Comparison of ENCODE assay signal across 8 cellular contexts in the genomic region with DNA sequence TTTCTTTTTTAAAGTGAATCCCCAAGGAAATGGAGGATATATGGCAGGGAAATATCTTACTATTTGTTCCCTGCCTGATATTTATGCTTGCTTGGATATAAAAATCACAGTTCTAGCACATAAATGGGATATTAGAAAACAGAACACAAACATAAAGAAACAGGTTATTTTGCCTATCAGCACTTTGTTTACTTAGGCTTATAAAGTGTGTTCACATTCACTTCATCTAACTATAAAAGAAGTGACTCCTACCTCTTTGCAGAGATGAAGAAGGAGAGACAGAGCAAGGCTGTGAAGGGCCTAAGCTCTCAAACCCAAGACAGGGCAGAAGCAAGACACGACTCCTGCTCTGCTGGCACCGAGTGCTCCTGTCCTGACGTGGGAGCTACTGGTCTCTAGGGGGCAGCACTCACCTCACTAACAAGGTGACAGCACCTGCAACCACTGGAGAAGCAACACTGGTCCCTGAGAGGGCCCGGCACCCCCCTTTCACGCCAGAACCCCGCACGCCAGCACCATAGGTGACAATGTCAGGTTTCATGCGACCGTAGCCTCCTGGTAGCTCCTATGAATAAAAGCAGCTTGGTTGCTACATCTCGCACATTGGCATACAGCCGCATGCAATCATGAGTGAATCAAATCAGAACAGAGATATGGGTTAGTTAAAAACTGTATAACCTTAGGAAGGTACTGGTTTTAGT. TPM values are rescaled to one million over a fixed set of nuclear protein-coding genes. Genes with fewer than 3 reads are reported as not detected.
DNase-seq lines count a peak whose midpoint lies in the region; ATAC-seq and TF ChIP-seq lines count a peak whose summit lies in the region.

No MANE protein-coding gene starts in this region.

- H3K4me3 ChIP-seq in SJSA1, result no peak overlapping the region
- no peak overlapping the region for H3K4me3 ChIP-seq in cardiac muscle cell
- H3K4me3 ChIP-seq in gastrocnemius medialis, result no peak overlapping the region

- H3K27ac ChIP-seq in SJSA1, result no peak overlapping the region
- H3K27ac ChIP-seq in cardiac muscle cell, result no peak overlapping the region
- H3K27ac ChIP-seq in gastrocnemius medialis, result no peak overlapping the region

- peak; percentile 79 for TF ChIP-seq CTCF in cardiac muscle cell (IDR thresholded peaks at IDR 0.05; ENCODE audit: low read depth, low read length)
- peak; percentile 51 to 75 (median 57) for TF ChIP-seq CTCF in gastrocnemius medialis (IDR thresholded peaks at IDR 0.05 in 4 of 5, conservative IDR thresholded peaks at IDR 0.05 in 1 of 5)

- H3K9me3 ChIP-seq in SJSA1 (replicated peaks) (no peaks in the 10 kb centered on the region), cardiac muscle cell (ENCODE audit: low read depth) (no peaks in the 10 kb centered on the region), gastrocnemius medialis (no peaks in the 10 kb centered on the region)

- peak; percentile 55 for DNase-seq in SIG-M5 treated with dmso at 0.1 percent for 504 hours (lab: John Stamatoyannopoulos, UW; ENCODE audit: unreplicated experiment)
- DNase-seq in SIG-M5 (lab: John Stamatoyannopoulos, UW), result no peak
- DNase-seq in KBM-7, result peak; percentile 65
- peak; percentile 51 to 68 for DNase-seq in SJSA1 (ENCODE audit: low read depth in 1 of 2, low spot score in 2 of 2)
- DNase-seq in activated naive CD4-positive, alpha-beta T cell treated with Interleukin-2 at 50 U/mL for 16 hours, result peak; percentile 70
- peak; percentile 72 to 78 for DNase-seq in cardiac muscle cell (ENCODE audit: low read depth in 1 of 2, low spot score in 1 of 2)
- DNase-seq in gastrocnemius medialis, result peak in 1 of 2 donors; percentile 69

- peaks cover 79% of the 10 kb centered on the region for H3K36me3 ChIP-seq in SJSA1
- H3K36me3 ChIP-seq in cardiac muscle cell, result peaks cover 57% of the 10 kb centered on the region
- peaks cover 0 to 85% of the 10 kb centered on the region in 2 donors for H3K36me3 ChIP-seq in gastrocnemius medialis

- in situ Hi-C loops in KBM-7 (cut with MboI; ENCODE audit: low pct_unique_long_range_greater_than_20kb, low sequenced_read_pairs) (no loop called here), gastrocnemius medialis (cut with MboI; ENCODE audit: low sequenced_read_pairs in 4 of 4) (loop anchor here (10.0 to 25.0 kb wide), 3 partner anchors 90 to 103 kb away; a partner anchor contains a TSS)

- H3K27me3 ChIP-seq in SJSA1 (replicated peaks) (no peaks in the 10 kb centered on the region), cardiac muscle cell (no peaks in the 10 kb centered on the region), gastrocnemius medialis (no peaks in the 10 kb centered on the region)

- intact Hi-C loops in gastrocnemius medialis (cut with DNase I; ENCODE audit: low total_unique reads), result loop anchor here (2.0 to 5.0 kb wide), 2 partner anchors 53 to 102 kb away; a partner anchor contains a TSS

- H3K4me1 ChIP-seq in SJSA1 (replicated peaks) (no peaks in the 10 kb centered on the region), cardiac muscle cell (ENCODE audit: low read depth) (no peaks in the 10 kb centered on the region), gastrocnemius medialis (peaks cover 0 to 12% of the 10 kb centered on the region in 2 donors)

- TF ChIP-seq POLR2A in gastrocnemius medialis (IDR thresholded peaks at IDR 0.05), result no peak

- ATAC-seq in gastrocnemius medialis, result peak; percentile 41 to 66
- ATAC-seq in HG03378 (IDR thresholded peaks at IDR 0.05; ENCODE audit: unreplicated experiment), result no peak

RNA-seq across cellular contexts. Expression of a gene that starts 32.0 kb away (rescaled TPM):
- 64.9 and 65.0 TPM in 2 replicates for total RNA-seq in SJSA1 (2014; rRNA removed; shearing (Covaris generic))
- total RNA-seq in cardiac muscle cell, result 69.7 and 70.1 TPM in 2 replicates
- 61.0 and 64.5 TPM in 2 replicates for polyA plus RNA-seq in cardiac muscle cell
- total RNA-seq in gastrocnemius medialis, result 10 to 100 TPM; 28.8 to 44.3 (median 38.5) TPM

RNA-seq across cellular contexts. Expression of a gene that starts 42.1 kb away (rescaled TPM):
- not detected in 2 replicates for total RNA-seq in SJSA1 (2014; rRNA removed; shearing (Covaris generic))
- total RNA-seq in cardiac muscle cell (not detected in 2 replicates), gastrocnemius medialis (not detected)
- not detected in 2 replicates for polyA plus RNA-seq in cardiac muscle cell
